1 cellular context compared by ENCODE assay signal in the genomic region with DNA sequence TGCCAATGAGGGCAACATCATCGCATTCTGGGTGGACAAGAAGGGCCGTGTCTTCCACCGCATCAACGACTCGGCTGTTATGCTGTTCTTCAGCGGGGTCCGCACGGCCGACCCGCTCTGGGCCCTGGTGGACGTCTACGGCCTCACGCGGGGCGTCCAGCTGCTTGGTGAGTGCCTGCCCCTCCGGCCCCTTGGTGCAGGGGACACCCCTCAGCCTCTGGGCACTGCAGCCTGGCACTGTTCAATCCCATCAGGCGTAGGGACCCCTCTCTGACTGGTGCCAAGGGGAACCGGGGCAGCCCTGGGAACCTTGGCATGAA.
TF ChIP-seq lines count a peak whose summit lies in the region.

No MANE protein-coding gene starts in this region.

TF ChIP-seq in HepG2, 621 proteins besides CTCF, POLR2A, EP300 and RAD21 (continued from another document):
- TF ChIP-seq, protein P1, sequence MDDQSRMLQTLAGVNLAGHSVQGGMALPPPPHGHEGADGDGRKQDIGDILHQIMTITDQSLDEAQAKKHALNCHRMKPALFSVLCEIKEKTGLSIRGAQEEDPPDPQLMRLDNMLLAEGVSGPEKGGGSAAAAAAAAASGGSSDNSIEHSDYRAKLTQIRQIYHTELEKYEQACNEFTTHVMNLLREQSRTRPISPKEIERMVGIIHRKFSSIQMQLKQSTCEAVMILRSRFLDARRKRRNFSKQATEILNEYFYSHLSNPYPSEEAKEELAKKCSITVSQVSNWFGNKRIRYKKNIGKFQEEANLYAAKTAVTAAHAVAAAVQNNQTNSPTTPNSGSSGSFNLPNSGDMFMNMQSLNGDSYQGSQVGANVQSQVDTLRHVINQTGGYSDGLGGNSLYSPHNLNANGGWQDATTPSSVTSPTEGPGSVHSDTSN (CRISPR knock-in tag; IDR thresholded peaks at IDR 0.05; ENCODE audit: borderline replicate concordance), result no peak
- no peak for TF ChIP-seq SRSF9 (IDR thresholded peaks at IDR 0.05; ENCODE audit: borderline replicate concordance, insufficient read depth, low read depth, low read length, poor library complexity, severe bottlenecking)
- no peak for TF ChIP-seq ZNF343 (CRISPR knock-in tag; IDR thresholded peaks at IDR 0.05)
- TF ChIP-seq, protein P2, sequence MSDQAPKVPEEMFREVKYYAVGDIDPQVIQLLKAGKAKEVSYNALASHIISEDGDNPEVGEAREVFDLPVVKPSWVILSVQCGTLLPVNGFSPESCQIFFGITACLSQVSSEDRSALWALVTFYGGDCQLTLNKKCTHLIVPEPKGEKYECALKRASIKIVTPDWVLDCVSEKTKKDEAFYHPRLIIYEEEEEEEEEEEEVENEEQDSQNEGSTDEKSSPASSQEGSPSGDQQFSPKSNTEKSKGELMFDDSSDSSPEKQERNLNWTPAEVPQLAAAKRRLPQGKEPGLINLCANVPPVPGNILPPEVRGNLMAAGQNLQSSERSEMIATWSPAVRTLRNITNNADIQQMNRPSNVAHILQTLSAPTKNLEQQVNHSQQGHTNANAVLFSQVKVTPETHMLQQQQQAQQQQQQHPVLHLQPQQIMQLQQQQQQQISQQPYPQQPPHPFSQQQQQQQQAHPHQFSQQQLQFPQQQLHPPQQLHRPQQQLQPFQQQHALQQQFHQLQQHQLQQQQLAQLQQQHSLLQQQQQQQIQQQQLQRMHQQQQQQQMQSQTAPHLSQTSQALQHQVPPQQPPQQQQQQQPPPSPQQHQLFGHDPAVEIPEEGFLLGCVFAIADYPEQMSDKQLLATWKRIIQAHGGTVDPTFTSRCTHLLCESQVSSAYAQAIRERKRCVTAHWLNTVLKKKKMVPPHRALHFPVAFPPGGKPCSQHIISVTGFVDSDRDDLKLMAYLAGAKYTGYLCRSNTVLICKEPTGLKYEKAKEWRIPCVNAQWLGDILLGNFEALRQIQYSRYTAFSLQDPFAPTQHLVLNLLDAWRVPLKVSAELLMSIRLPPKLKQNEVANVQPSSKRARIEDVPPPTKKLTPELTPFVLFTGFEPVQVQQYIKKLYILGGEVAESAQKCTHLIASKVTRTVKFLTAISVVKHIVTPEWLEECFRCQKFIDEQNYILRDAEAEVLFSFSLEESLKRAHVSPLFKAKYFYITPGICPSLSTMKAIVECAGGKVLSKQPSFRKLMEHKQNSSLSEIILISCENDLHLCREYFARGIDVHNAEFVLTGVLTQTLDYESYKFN (CRISPR knock-in tag; conservative IDR thresholded peaks at IDR 0.05), result no peak
- TF ChIP-seq ZSCAN20 (CRISPR knock-in tag; IDR thresholded peaks at IDR 0.05; ENCODE audit: borderline replicate concordance), result no peak
- no peak for TF ChIP-seq ZBTB7A (CRISPR knock-in tag; IDR thresholded peaks at IDR 0.05)
- TF ChIP-seq ZNF792 (CRISPR knock-in tag; IDR thresholded peaks at IDR 0.05), result no peak
- TF ChIP-seq HOXA5 (CRISPR knock-in tag; IDR thresholded peaks at IDR 0.05), result no peak
- TF ChIP-seq, protein P3, sequence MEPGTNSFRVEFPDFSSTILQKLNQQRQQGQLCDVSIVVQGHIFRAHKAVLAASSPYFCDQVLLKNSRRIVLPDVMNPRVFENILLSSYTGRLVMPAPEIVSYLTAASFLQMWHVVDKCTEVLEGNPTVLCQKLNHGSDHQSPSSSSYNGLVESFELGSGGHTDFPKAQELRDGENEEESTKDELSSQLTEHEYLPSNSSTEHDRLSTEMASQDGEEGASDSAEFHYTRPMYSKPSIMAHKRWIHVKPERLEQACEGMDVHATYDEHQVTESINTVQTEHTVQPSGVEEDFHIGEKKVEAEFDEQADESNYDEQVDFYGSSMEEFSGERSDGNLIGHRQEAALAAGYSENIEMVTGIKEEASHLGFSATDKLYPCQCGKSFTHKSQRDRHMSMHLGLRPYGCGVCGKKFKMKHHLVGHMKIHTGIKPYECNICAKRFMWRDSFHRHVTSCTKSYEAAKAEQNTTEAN (CRISPR knock-in tag; conservative IDR thresholded peaks at IDR 0.05), result no peak
- no peak for TF ChIP-seq ZNF83 (CRISPR knock-in tag; IDR thresholded peaks at IDR 0.05; ENCODE audit: borderline replicate concordance)
- no peak for TF ChIP-seq MZF1 (CRISPR knock-in tag; IDR thresholded peaks at IDR 0.05; ENCODE audit: borderline replicate concordance)
- TF ChIP-seq RFXAP (CRISPR knock-in tag; IDR thresholded peaks at IDR 0.05; ENCODE audit: borderline replicate concordance), result no peak
- TF ChIP-seq ZNF629 (CRISPR knock-in tag; conservative IDR thresholded peaks at IDR 0.05), result no peak
